ENCODE assay signal across 9 cellular contexts in the genomic region with DNA sequence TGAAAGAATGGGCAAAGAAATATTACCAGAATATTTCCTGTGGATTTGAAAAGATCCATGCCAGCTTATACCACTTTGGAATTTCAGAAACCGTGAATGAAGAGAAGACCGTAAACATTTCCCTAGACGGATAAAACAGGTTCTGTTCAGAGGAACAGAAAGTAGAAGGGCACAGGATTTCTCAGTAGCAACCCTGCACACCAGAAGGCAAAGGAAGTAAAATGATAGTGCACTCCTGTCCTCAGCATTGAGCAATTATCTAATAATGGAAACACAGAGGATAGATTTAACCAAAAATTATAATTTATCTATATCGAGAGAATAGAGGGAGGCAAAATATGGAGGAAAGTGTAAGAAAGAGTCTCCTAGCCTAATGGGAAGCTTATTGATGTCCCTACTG.
DNase-seq lines count a peak whose midpoint lies in the region; TF ChIP-seq lines count a peak whose summit lies in the region.
"Had no signal": no experiment of that assay in that cellular context is flagged by ENCODE, and none has a peak within 500 bp of the region (broad histone marks: within the 10 kb centered on the region; RNA-seq: fewer than 3 reads in every experiment).

No MANE protein-coding gene starts in this region.

- H3K27ac Mint-ChIP-seq in activated naive CD8-positive, alpha-beta T cell treated with anti-CD3 and anti-CD28 coated beads for 36 hours, result no peak overlapping the region

- TF ChIP-seq CTCF in KMS-11 (conservative IDR thresholded peaks at IDR 0.05; ENCODE audit: low read depth, low read length), result no peak

- H4K20me1 ChIP-seq in BLaER1 treated with 17β-estradiol and CSF1 and Interleukin-3, amounts not matched to agents 10 nM and 100 nM, result no peaks in the 10 kb centered on the region
- no peaks in the 10 kb centered on the region for H4K20me1 ChIP-seq in KMS-11 (ENCODE audit: insufficient read depth)

- H3K9me3 ChIP-seq in BLaER1 treated with 17β-estradiol and CSF1 and Interleukin-3, amounts not matched to agents 10 nM and 100 nM (replicated peaks in 1 of 11), result peaks cover 15 to 22% (median 19%) of the 10 kb centered on the region in 11 experiments
- H3K9me3 ChIP-seq in mucosa of rectum (ENCODE audit: control insufficient read depth in 2 of 2, low read length in 2 of 2) (peaks cover 0 to 4% of the 10 kb centered on the region in 2 donors), HAP-1 (no peaks in the 10 kb centered on the region)

- peaks cover 16 to 20% (median 18%) of the 10 kb centered on the region in 10 experiments for H3K4me1 ChIP-seq in BLaER1 treated with 17β-estradiol and CSF1 and Interleukin-3, amounts not matched to agents 10 nM and 100 nM
- peaks cover 7% of the 10 kb centered on the region for H3K4me1 ChIP-seq in KMS-11 (ENCODE audit: low read depth, poor library complexity, severe bottlenecking)
- H3K4me1 ChIP-seq in mucosa of rectum (ENCODE audit: control insufficient read depth in 2 of 2, insufficient read depth in 2 of 2, low read length in 2 of 2), result peaks cover 35 to 51% of the 10 kb centered on the region in 2 donors
- H3K4me1 ChIP-seq in HAP-1, result no peaks in the 10 kb centered on the region

- no peaks in the 10 kb centered on the region for H3K79me2 ChIP-seq in KMS-11 (ENCODE audit: insufficient read depth, low read depth)

- no peak overlapping the region for H3K27ac ChIP-seq in BLaER1 treated with 17β-estradiol and CSF1 and Interleukin-3, amounts not matched to agents 10 nM and 100 nM
- H3K27ac ChIP-seq in KMS-11 (no peak overlapping the region), mucosa of rectum (ENCODE audit: low read depth in 2 of 2, low read length in 2 of 2) (peak overlapping the region; percentile 89 to 92)

- H3K36me3 ChIP-seq in BLaER1 treated with 17β-estradiol and CSF1 and Interleukin-3, amounts not matched to agents 10 nM and 100 nM, result no peaks in the 10 kb centered on the region; a peak in 1 of 22 replicates
- no peaks in the 10 kb centered on the region for H3K36me3 ChIP-seq in KMS-11 (ENCODE audit: insufficient read depth)
- no peaks in the 10 kb centered on the region for H3K36me3 ChIP-seq in mucosa of rectum (ENCODE audit: control insufficient read depth in 2 of 2, insufficient read depth in 2 of 2, low read length in 2 of 2)
- H3K36me3 ChIP-seq in HAP-1 (replicated peaks), result no peaks in the 10 kb centered on the region
- H3K36me3 ChIP-seq: right atrium auricular region had no signal

- no peak for DNase-seq in activated naive CD8-positive, alpha-beta T cell treated with anti-CD3 and anti-CD28 coated beads for 36 hours
- DNase-seq in KBM-7 (no peak), HAP-1 (ENCODE audit: low spot score in 2 of 2) (no peak), NCI-H526 (lab: John Stamatoyannopoulos, UW) (no peak)
- no peak for DNase-seq in activated CD8-positive, alpha-beta memory T cell treated with anti-CD3 and anti-CD28 coated beads, Interleukin-2, amount 50 U/mL, for 48 hours

- H3K36me3 Mint-ChIP-seq in activated naive CD8-positive, alpha-beta T cell treated with anti-CD3 and anti-CD28 coated beads for 36 hours, result peaks cover 2% of the 10 kb centered on the region

- peak overlapping the region; percentile 11 for H3K4me3 Mint-ChIP-seq in activated naive CD8-positive, alpha-beta T cell treated with anti-CD3 and anti-CD28 coated beads for 36 hours

- in situ Hi-C loops in KBM-7 (cut with MboI; ENCODE audit: low pct_unique_long_range_greater_than_20kb, low sequenced_read_pairs), result no loop called here
- in situ Hi-C loops in HAP-1 (cut with MboI; ENCODE audit: low sequenced_read_pairs), result no loop called here

- H3K4me1 Mint-ChIP-seq in activated naive CD8-positive, alpha-beta T cell treated with anti-CD3 and anti-CD28 coated beads for 36 hours, result peaks cover 20% of the 10 kb centered on the region

- no peaks in the 10 kb centered on the region for H3K27me3 Mint-ChIP-seq in activated naive CD8-positive, alpha-beta T cell treated with anti-CD3 and anti-CD28 coated beads for 36 hours

- H2AFZ ChIP-seq in KMS-11 (ENCODE audit: low read depth), result no peak overlapping the region

- H3K9ac ChIP-seq in BLaER1 treated with 17β-estradiol and CSF1 and Interleukin-3, amounts not matched to agents 10 nM and 100 nM, result peak overlapping the region in 1 of 11 experiments; percentile 3; a peak in 1 of 22 replicates
- H3K9ac ChIP-seq in KMS-11 (no peak overlapping the region), mucosa of rectum (ENCODE audit: low read depth in 1 of 2, low read length in 2 of 2) (peak overlapping the region in 1 of 2 donors; percentile 59)

- H3K4me2 ChIP-seq in BLaER1 treated with 17β-estradiol and CSF1 and Interleukin-3, amounts not matched to agents 10 nM and 100 nM, result peak overlapping the region; percentile 37 to 80 (median 55)
- H3K4me2 ChIP-seq in KMS-11, result peak overlapping the region; percentile 15

- peak overlapping the region in 3 of 10 experiments; percentile 0 to 22 (median 11); a peak in 3 of 20 replicates for H3K4me3 ChIP-seq in BLaER1 treated with 17β-estradiol and CSF1 and Interleukin-3, amounts not matched to agents 10 nM and 100 nM
- H3K4me3 ChIP-seq in KMS-11 (IDR thresholded peaks at IDR 0.05; ENCODE audit: insufficient read depth, low read depth, low read length) (no peak overlapping the region), mucosa of rectum (ENCODE audit: low read length in 2 of 2) (peak overlapping the region; percentile 37 to 46), HAP-1 (no peak overlapping the region)
- H3K4me3 ChIP-seq: right atrium auricular region had no signal

- no peaks in the 10 kb centered on the region for H3K27me3 ChIP-seq in BLaER1 treated with 17β-estradiol and CSF1 and Interleukin-3, amounts not matched to agents 10 nM and 100 nM
- H3K27me3 ChIP-seq in KMS-11 (ENCODE audit: insufficient read depth, low read depth) (no peaks in the 10 kb centered on the region), mucosa of rectum (ENCODE audit: control insufficient read depth in 2 of 2, insufficient read depth in 2 of 2, low read length in 2 of 2) (no peaks in the 10 kb centered on the region), HAP-1 (ENCODE audit: low read depth) (no peaks in the 10 kb centered on the region)
- H3K27me3 ChIP-seq: right atrium auricular region had no signal

- peaks cover 10% of the 10 kb centered on the region for H3K9me3 Mint-ChIP-seq in activated naive CD8-positive, alpha-beta T cell treated with anti-CD3 and anti-CD28 coated beads for 36 hours

Comparison
In these comparisons a context has a peak if more than half of its experiments do, and no peak if none do; other contexts are left out.
1. H3K27ac ChIP-seq: peak in mucosa of rectum (2 of 2); none in BLaER1 treated with 17β-estradiol and CSF1 and Interleukin-3, amounts not matched to agents 10 nM and 100 nM (0 of 11) and KMS-11 (single experiment).
2. H3K4me3 ChIP-seq: peak in mucosa of rectum (2 of 2); none in KMS-11 (single experiment) and HAP-1 (single experiment).